ENCODE assay signal across 26 cellular contexts in the genomic region with DNA sequence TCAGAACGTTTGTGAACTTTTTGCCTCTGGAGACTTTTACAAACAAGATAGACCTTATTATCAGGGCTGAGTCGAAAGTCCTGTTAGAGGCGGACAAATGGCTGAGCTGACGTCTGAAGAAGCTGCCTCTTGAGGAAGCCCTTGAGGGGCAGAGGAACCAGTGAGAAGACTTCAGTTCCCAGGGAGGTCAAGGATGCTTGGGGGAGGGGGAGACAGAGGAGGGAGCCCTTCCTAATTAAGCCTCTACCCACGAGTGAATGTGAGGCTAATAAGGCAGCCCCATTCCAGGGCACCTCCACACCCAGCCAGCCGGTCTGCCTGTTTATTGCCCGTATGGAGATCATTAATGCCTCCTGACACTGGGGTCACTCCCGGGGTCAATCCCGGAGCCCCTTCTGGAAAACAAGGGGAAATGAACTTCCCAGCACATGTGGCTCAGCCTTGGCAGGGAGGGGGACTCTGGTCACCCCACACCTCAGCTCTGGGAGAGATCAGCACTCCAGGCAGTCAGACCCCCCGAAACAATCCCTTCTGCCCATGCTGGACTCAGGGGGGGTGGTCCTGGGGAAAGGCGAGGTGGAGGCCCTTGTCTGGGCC. TPM values are rescaled to one million over a fixed set of nuclear protein-coding genes. Genes with fewer than 3 reads are reported as not detected.
DNase-seq lines count a peak whose midpoint lies in the region; ATAC-seq, FAIRE-seq and TF ChIP-seq lines count a peak whose summit lies in the region.
"Had no signal": no experiment of that assay in that cellular context is flagged by ENCODE, and none has a peak within 500 bp of the region (broad histone marks: within the 10 kb centered on the region; RNA-seq: fewer than 3 reads in every experiment).

No MANE protein-coding gene starts in this region.

- no peaks in the 10 kb centered on the region for H3K36me3 ChIP-seq in SK-N-SH (replicated peaks in 1 of 2; ENCODE audit: control insufficient read depth in 1 of 2, insufficient read depth in 2 of 2, low read length in 1 of 2)
- H3K36me3 ChIP-seq in K562 (ENCODE audit: control insufficient read depth, insufficient read depth, low read length) = no peaks in the 10 kb centered on the region
- no peaks in the 10 kb centered on the region for H3K36me3 ChIP-seq in testis (ENCODE audit: low read depth, missing control alignments)
- H3K36me3 ChIP-seq in left ventricle myocardium inferior = no peaks in the 10 kb centered on the region
- H3K36me3 ChIP-seq: BLaER1 had no signal

- H3K9me2 ChIP-seq in SK-N-SH = no peaks in the 10 kb centered on the region

- TF ChIP-seq CTCF in SK-N-SH (IDR thresholded peaks at IDR 0.05) (no peak), K562 (IDR thresholded peaks at IDR 0.05 in 2 of 3, conservative IDR thresholded peaks at IDR 0.05 in 1 of 3; ENCODE audit: insufficient read depth in 2 of 3, low read depth in 1 of 3, low read length in 3 of 3) (no peak), mesothelial cell of epicardium (IDR thresholded peaks at IDR 0.05; ENCODE audit: unreplicated experiment) (no peak), testis (IDR thresholded peaks at IDR 0.05) (no peak), left ventricle myocardium inferior (IDR thresholded peaks at IDR 0.05; ENCODE audit: borderline replicate concordance) (no peak)

- peaks cover 2% of the 10 kb centered on the region for H3K27me3 Mint-ChIP-seq in mesothelial cell of epicardium (ENCODE audit: low read depth)

- peaks cover 12% of the 10 kb centered on the region for H3K4me1 Mint-ChIP-seq in mesothelial cell of epicardium

- H3K79me2 ChIP-seq in SK-N-SH (ENCODE audit: insufficient read depth) (no peaks in the 10 kb centered on the region), K562 (ENCODE audit: control insufficient read depth, insufficient read depth, low read length) (no peaks in the 10 kb centered on the region)

- H4K20me1 ChIP-seq in SK-N-SH (ENCODE audit: insufficient read depth) = no peaks in the 10 kb centered on the region
- no peaks in the 10 kb centered on the region for H4K20me1 ChIP-seq in K562 (replicated peaks; ENCODE audit: control insufficient read depth, insufficient read depth, low read length)
- H4K20me1 ChIP-seq: BLaER1 had no signal

- H3K4me3 Mint-ChIP-seq in mesothelial cell of epicardium = no peak overlapping the region
- H3K4me3 Mint-ChIP-seq: CD4-positive, alpha-beta T cell had no signal

- H3K27ac ChIP-seq in SK-N-SH (ENCODE audit: low read depth in 2 of 2, low read length in 1 of 2) (no peak overlapping the region), K562 (ENCODE audit: extremely low read depth, low read depth, low read length) (no peak overlapping the region), testis (no peak overlapping the region), left ventricle myocardium inferior (replicated peaks) (no peak overlapping the region)
- H3K27ac ChIP-seq: 22Rv1, BLaER1 had no signal

- H3K4me3 ChIP-seq in SK-N-SH (ENCODE audit: low read depth in 2 of 2, low read length in 1 of 2) (no peak overlapping the region), K562 (no peak overlapping the region), testis (peak overlapping the region; percentile 40 to 51), left ventricle myocardium inferior (no peak overlapping the region)
- H3K4me3 ChIP-seq: BLaER1 had no signal

- FAIRE-seq in K562 (lab: Jason Lieb, UNC) = no peak
- FAIRE-seq: GM18507 had no signal

- H3K27me3 ChIP-seq in SK-N-SH (ENCODE audit: insufficient read depth) (no peaks in the 10 kb centered on the region), K562 (ENCODE audit: control insufficient read depth in 2 of 2, insufficient read depth in 2 of 2, low read length in 2 of 2) (peaks cover 0 to 16% of the 10 kb centered on the region in 2 experiments; a peak in 3 of 5 replicates), testis (no peaks in the 10 kb centered on the region), left ventricle myocardium inferior (ENCODE audit: low read depth) (peaks cover 93% of the 10 kb centered on the region)
- H3K27me3 ChIP-seq: BLaER1 had no signal

- TF ChIP-seq POLR2A in K562 (conservative IDR thresholded peaks at IDR 0.05) = no peak
- no peak for TF ChIP-seq POLR2A in testis (IDR thresholded peaks at IDR 0.05)

- H3K9ac ChIP-seq in SK-N-SH (no peak overlapping the region), K562 (ENCODE audit: insufficient read depth in 1 of 2, low read depth in 2 of 2, low read length in 2 of 2) (no peak overlapping the region)
- H3K9ac ChIP-seq: BLaER1 had no signal

- no peaks in the 10 kb centered on the region for H3F3A ChIP-seq in SK-N-SH (replicated peaks; ENCODE audit: insufficient read depth)

- H3K4me1 ChIP-seq in SK-N-SH (ENCODE audit: control insufficient read depth in 1 of 2, insufficient read depth in 2 of 2, low read depth in 1 of 2, low read length in 1 of 2) (no peaks in the 10 kb centered on the region; a peak in 1 of 4 replicates), K562 (replicated peaks in 1 of 2; ENCODE audit: control insufficient read depth in 2 of 2, insufficient read depth in 2 of 2, low read length in 2 of 2) (peaks cover 3 to 11% of the 10 kb centered on the region in 2 experiments; a peak in 3 of 5 replicates), testis (no peaks in the 10 kb centered on the region), left ventricle myocardium inferior (no peaks in the 10 kb centered on the region)
- H3K4me1 ChIP-seq: BLaER1 had no signal

- no peaks in the 10 kb centered on the region for H3K36me3 Mint-ChIP-seq in mesothelial cell of epicardium

- peaks cover 8% of the 10 kb centered on the region for H3K9me3 Mint-ChIP-seq in mesothelial cell of epicardium

- DNase-seq in SK-N-SH (peak; percentile 50), K562 (ENCODE audit: extremely low read depth in 1 of 4, low spot score in 3 of 4) (peak in 1 of 4 experiments; percentile 4), mesothelial cell of epicardium (ENCODE audit: low spot score in 2 of 2, unreplicated experiment in 2 of 2) (no peak), testis (no peak), left ventricle myocardium inferior (no peak)
- no peak for DNase-seq in stimulated activated CD4-positive, alpha-beta T cell treated with anti-CD3 and anti-CD28 coated beads, Interleukin-1b, Interleukin-23, amount 100 ng/mL, for 48 hours
- DNase-seq: ACHN; Caco-2; CD4-positive, alpha-beta T cell; DMS 273 treated with DMSO at 0.1 percent for 48 hours; DMS79 treated with DMSO at 0.1 percent for 48 hours; KG1; NCI-H1092 treated with DMSO at 0.1 percent for 48 hours; NCI-H1436 treated with DMSO at 0.1 percent for 48 hours; NCI-H2029; NCI-H2171; NCI-H345; NCI-H524 treated with DMSO at 0.1 percent for 48 hours; NCI-H82 had no signal

- no peaks in the 10 kb centered on the region for H3K9me3 ChIP-seq in SK-N-SH
- no peaks in the 10 kb centered on the region for H3K9me3 ChIP-seq in K562 (replicated peaks; ENCODE audit: control insufficient read depth, insufficient read depth, low read depth, low read length)
- no peaks in the 10 kb centered on the region for H3K9me3 ChIP-seq in testis
- H3K9me3 ChIP-seq in left ventricle myocardium inferior (replicated peaks) = peaks cover 3% of the 10 kb centered on the region
- H3K9me3 ChIP-seq: Caco-2 had no signal

- in situ Hi-C loops in K562 (cut with MboI) = loop anchor here (25.0 kb wide), 1 partner anchor 669 kb away; no protein-coding TSS in a partner anchor

- H2AFZ ChIP-seq in SK-N-SH (ENCODE audit: low read depth) (no peak overlapping the region), K562 (ENCODE audit: low read depth, low read length) (peak overlapping the region; percentile 66)

- POLR2A ChIA-PET in SK-N-SH (lab: Yijun Ruan, JAX) = no interaction called here
- POLR2A ChIA-PET in K562 (lab: Yijun Ruan, JAX) = interaction anchor here (1.1 kb wide), 1 partner anchor 14 kb away, joined by 3 read pairs; no protein-coding TSS in a partner anchor

- no peak for TF ChIP-seq EP300 in SK-N-SH (IDR thresholded peaks at IDR 0.05; ENCODE audit: borderline replicate concordance in 1 of 2, low read depth in 1 of 2, low read length in 1 of 2)
- TF ChIP-seq EP300 in K562 (IDR thresholded peaks at IDR 0.05; ENCODE audit: low read length) = no peak

- peak overlapping the region; percentile 44 for H3K27ac Mint-ChIP-seq in mesothelial cell of epicardium
- H3K27ac Mint-ChIP-seq: CD4-positive, alpha-beta T cell had no signal

- TF ChIP-seq RAD21 in SK-N-SH (IDR thresholded peaks at IDR 0.05; ENCODE audit: low read length) (no peak), K562 (CRISPR knock-in tag; conservative IDR thresholded peaks at IDR 0.05 in 1 of 2, IDR thresholded peaks at IDR 0.05 in 1 of 2) (no peak)

- ATAC-seq in SK-N-SH treated with all-trans-retinoic acid at 6 μM for 48 hours (no peak), K562 (no peak), HG02885 (IDR thresholded peaks at IDR 0.05; ENCODE audit: poor library complexity, unreplicated experiment) (no peak)
- ATAC-seq: Panc1 had no signal

- WGBS in SK-N-SH (ENCODE audit: low lambda C conversion rate) = 55% methylated on average over 8 of the region's 11 CpGs
- WGBS in K562 (ENCODE audit: insufficient coverage, low coverage, missing lambda C conversion rate) = 15% methylated on average over 11 of the region's 11 CpGs
- 24 to 42% methylated on average over 9 to 11 of the region's 11 CpGs for WGBS in testis, 2 donors

- no TSS peak for BruUV-seq in K562 (replicated peaks; lab: Mats Ljungman, UMichigan)

- CTCF ChIA-PET in SK-N-SH (lab: Yijun Ruan, JAX) (interaction anchor here (0.9 to 3.5 kb wide), 4 partner anchors 19 to 108 kb away, joined by 3 to 11 read pairs (median 4); no protein-coding TSS in a partner anchor), K562 (lab: Yijun Ruan, JAX; ENCODE audit: low intra/inter-chr PET ratio) (interaction anchor here (0.6 kb wide), 1 partner anchor 12 kb away, joined by 3 read pairs; no protein-coding TSS in a partner anchor)

- H3K4me2 ChIP-seq in SK-N-SH (no peak overlapping the region), K562 (ENCODE audit: insufficient read depth, low read length) (no peak overlapping the region)
- H3K4me2 ChIP-seq: BLaER1 had no signal

- intact Hi-C loops in K562 (cut with micrococcal nuclease) (no loop called here), testis (cut with DNase I; ENCODE audit: low total_unique reads) (no loop called here), left ventricle myocardium inferior (cut with micrococcal nuclease) (no loop called here)

- H3K9me1 ChIP-seq in K562 (ENCODE audit: control insufficient read depth, insufficient read depth, low read length) = no peaks in the 10 kb centered on the region

RNA-seq across cellular contexts. Expression of a gene that starts 9.2 kb away (rescaled TPM):
- polyA plus RNA-seq in SK-N-SH (2012; rRNA removed) = 0.02 and 0.05 TPM in 2 replicates
- 0.05 and 0.19 TPM in 2 replicates for polyA plus RNA-seq in SK-N-SH (2012; cell fraction: cytosol; rRNA removed)
- polyA plus RNA-seq in SK-N-SH (2012; cell fraction: nucleus; rRNA removed) = 0.45 and 0.75 TPM in 2 replicates
- not detected in 2 replicates for total RNA-seq in K562 (2011; cell fraction: chromatin; rRNA removed; ENCODE audit: low replicate concordance)
- total RNA-seq in K562 (2011; cell fraction: nucleolus; rRNA removed) = not detected in 2 replicates
- total RNA-seq in K562 (2011; cell fraction: nucleoplasm; rRNA removed) = not detected in 2 replicates
- not detected in 2 replicates for total RNA-seq in K562 (2014; rRNA removed)
- total RNA-seq in K562 (2014; rRNA removed; fragmentation: Illumina TruSeq; extraction: Trizol) = not detected in 2 replicates
- not detected in 2 replicates for total RNA-seq in K562 (2015; rRNA removed; fragmentation: Illumina TruSeq; extraction: Trizol)
- total RNA-seq in K562 (2021) = not detected in 2 replicates
- polyA plus RNA-seq in K562 (2011; rRNA removed) = not detected in 2 replicates
- polyA plus RNA-seq in K562 (2011; cell fraction: cytosol; rRNA removed) = not detected in 2 replicates
- not detected in 2 replicates for polyA plus RNA-seq in K562 (2011; cell fraction: nucleus; rRNA removed)
- 0.06 TPM in 1 of 2 replicates, not detected in the other for polyA plus RNA-seq in K562 (2012)
- polyA plus RNA-seq in K562 (2014; fragmentation: Illumina TruSeq; extraction: Trizol) = not detected in 2 replicates
- not detected for polyA plus RNA-seq in K562 (2014; fragmentation: Nextera tagmentation; extraction: Ambion mirVana)
- not detected in 2 replicates for polyA plus RNA-seq in K562 (2014; rRNA removed)
- polyA minus RNA-seq in K562 (2011; rRNA and poly(A)+ RNA removed) = not detected in 2 replicates
- polyA minus RNA-seq in K562 (2011; cell fraction: cytosol; rRNA and poly(A)+ RNA removed) = not detected in 2 replicates
- polyA minus RNA-seq in K562 (2011; cell fraction: nucleus; rRNA and poly(A)+ RNA removed) = not detected in 2 replicates
- 51.9 to 56.6 TPM (median 54.2 TPM) in 3 replicates for total RNA-seq in mesothelial cell of epicardium
- 1 to 10 TPM; 1.5 to 1.7 TPM for total RNA-seq in testis
- 3.2 TPM for polyA plus RNA-seq in testis (ENCODE audit: insufficient read depth, low read depth, low replicate concordance)
- not detected for total RNA-seq in left ventricle myocardium inferior
- total RNA-seq: CD4-positive, alpha-beta T cell; H4 had no signal

RNA-seq across cellular contexts. Expression of a gene that starts 43.3 kb away (rescaled TPM):
- polyA plus RNA-seq in SK-N-SH (2012; rRNA removed) (37.8 and 57.8 TPM in 2 replicates), K562 (2011; rRNA removed) (not detected in 2 replicates), K562 (2014; fragmentation: Illumina TruSeq; extraction: Trizol) (not detected in 2 replicates), K562 (2014; fragmentation: Nextera tagmentation; extraction: Ambion mirVana) (not detected), K562 (2014; rRNA removed) (not detected in 2 replicates), testis (ENCODE audit: insufficient read depth, low read depth, low replicate concordance) (14.8 TPM)
- polyA plus RNA-seq in SK-N-SH (2012; cell fraction: cytosol; rRNA removed) = 28.9 and 45.2 TPM in 2 replicates
- 179 and 233 TPM in 2 replicates for polyA plus RNA-seq in SK-N-SH (2012; cell fraction: nucleus; rRNA removed)
- not detected in 2 replicates for total RNA-seq in K562 (2011; cell fraction: chromatin; rRNA removed; ENCODE audit: low replicate concordance)
- not detected in 2 replicates for total RNA-seq in K562 (2011; cell fraction: nucleolus; rRNA removed)
- total RNA-seq in K562 (2011; cell fraction: nucleoplasm; rRNA removed) = not detected in 2 replicates
- total RNA-seq in K562 (2014; rRNA removed) (not detected in 2 replicates), K562 (2014; rRNA removed; fragmentation: Illumina TruSeq; extraction: Trizol) (not detected in 2 replicates), K562 (2015; rRNA removed; fragmentation: Illumina TruSeq; extraction: Trizol) (not detected in 2 replicates), K562 (2021) (0.13 and 0.18 TPM in 2 replicates), mesothelial cell of epicardium (164 to 176 TPM (median 173 TPM) in 3 replicates), testis (10 to 100 TPM; 20.1 to 29.6 TPM), left ventricle myocardium inferior (8.2 TPM)
- not detected in 2 replicates for polyA plus RNA-seq in K562 (2011; cell fraction: cytosol; rRNA removed)
- not detected in 2 replicates for polyA plus RNA-seq in K562 (2011; cell fraction: nucleus; rRNA removed)
- polyA plus RNA-seq in K562 (2012) = 0.03 TPM in 1 of 2 replicates, not detected in the other
- polyA minus RNA-seq in K562 (2011; rRNA and poly(A)+ RNA removed) = not detected in 2 replicates
- not detected in 2 replicates for polyA minus RNA-seq in K562 (2011; cell fraction: cytosol; rRNA and poly(A)+ RNA removed)
- polyA minus RNA-seq in K562 (2011; cell fraction: nucleus; rRNA and poly(A)+ RNA removed) = not detected in 2 replicates

Comparison
In these comparisons a context has a peak if more than half of its experiments do, and no peak if none do; other contexts are left out.
1. H3K4me3 ChIP-seq: peak in testis (2 of 2); none in SK-N-SH (0 of 2), K562 (single experiment) and left ventricle myocardium inferior (single experiment).
2. RNA of a gene that starts 9.2 kb away (total RNA-seq): 51.9 to 56.6 TPM in mesothelial cell of epicardium; 1.5 to 1.7 TPM in testis, not detected in K562 and not detected in left ventricle myocardium inferior (single experiment); every median in the first group is over 10 times any median in the second.